In the genomic region with DNA sequence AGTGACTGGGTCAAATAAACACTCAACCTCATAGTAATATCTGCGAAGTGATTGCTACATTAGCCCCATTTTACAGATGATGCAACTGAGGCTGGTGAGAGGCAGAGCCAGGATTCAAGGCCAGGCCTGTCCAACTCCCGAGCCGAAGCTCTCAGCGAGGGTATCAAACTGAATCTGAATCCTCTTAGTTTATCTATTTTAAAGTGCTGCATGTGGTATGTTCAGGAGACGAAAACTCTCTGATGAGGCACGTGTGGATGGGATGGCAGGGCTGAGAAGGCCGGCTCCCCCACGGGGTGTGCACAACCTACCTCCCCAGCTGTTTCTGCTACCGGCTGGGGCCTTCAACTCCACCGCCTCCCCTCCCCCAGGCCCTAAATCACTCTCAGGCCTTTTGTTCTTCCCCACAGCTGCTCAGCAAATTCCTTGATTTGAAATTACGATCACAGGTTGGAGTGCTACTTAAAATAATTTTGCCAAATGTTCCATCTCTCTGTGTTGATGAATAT, we compare ENCODE assay signal across 10 cellular contexts.
DNase-seq lines count a peak whose midpoint lies in the region; TF ChIP-seq lines count a peak whose summit lies in the region.
"Had no signal": no experiment of that assay in that cellular context is flagged by ENCODE, and none has a peak within 500 bp of the region (broad histone marks: within the 10 kb centered on the region; RNA-seq: fewer than 3 reads in every experiment).

No MANE protein-coding gene starts in this region.

- no peaks in the 10 kb centered on the region for H3K9me3 Mint-ChIP-seq in activated naive CD8-positive, alpha-beta T cell (ENCODE audit: low read depth)
- H3K9me3 Mint-ChIP-seq: effector memory CD8-positive, alpha-beta T cell; T-cell had no signal

- TF ChIP-seq CTCF in C4-2B (conservative IDR thresholded peaks at IDR 0.05): no peak

- peaks cover 63% of the 10 kb centered on the region for H3K4me1 Mint-ChIP-seq in activated naive CD8-positive, alpha-beta T cell (ENCODE audit: low read depth)

- H3K4me3 ChIP-seq in HUES48 (ENCODE audit: low read depth, low read length) (0 out of 2 replicates have a peak overlapping the region, but pooled peaks have one; percentile 7), mucosa of stomach (ENCODE audit: low read length) (no peak overlapping the region)

- no peaks in the 10 kb centered on the region for H3K27me3 Mint-ChIP-seq in activated naive CD8-positive, alpha-beta T cell
- H3K27me3 Mint-ChIP-seq: effector memory CD8-positive, alpha-beta T cell; T-cell had no signal

- H3K27ac ChIP-seq in C4-2B (peak overlapping the region; percentile 100), HUES48 (ENCODE audit: low read depth, low read length) (peak overlapping the region; percentile 96)

- DNase-seq in stimulated activated CD4-positive, alpha-beta T cell treated with anti-CD3 and anti-CD28 coated beads, Interleukin-12 subunit alpha, Interleukin-12 subunit beta, amount 100 ng/mL, for 4 hours: no peak
- no peak for DNase-seq in OCI-M1 (lab: John Stamatoyannopoulos, UW)
- DNase-seq in effector CD8-positive, alpha-beta T cell (lab: John Stamatoyannopoulos, UW): no peak
- DNase-seq in OCI-M2 (lab: John Stamatoyannopoulos, UW; ENCODE audit: unreplicated experiment): no peak
- DNase-seq: effector memory CD8-positive, alpha-beta T cell; T-cell had no signal

- H3K9me3 ChIP-seq in HUES48 (ENCODE audit: control insufficient read depth, insufficient read depth, low read length) (no peaks in the 10 kb centered on the region), mucosa of stomach (ENCODE audit: control insufficient read depth, low read length) (no peaks in the 10 kb centered on the region)

- H3K27me3 ChIP-seq in HUES48 (ENCODE audit: control insufficient read depth, insufficient read depth, low read length) (no peaks in the 10 kb centered on the region), mucosa of stomach (ENCODE audit: control insufficient read depth, insufficient read depth, low read length) (no peaks in the 10 kb centered on the region)

- H3K9ac ChIP-seq in HUES48 (ENCODE audit: low read depth, low read length): peak overlapping the region; percentile 34; the same call in 1 of the 2 replicates
- H3K9ac ChIP-seq in mucosa of stomach (ENCODE audit: low read length): peak overlapping the region; percentile 7

- H3K4me1 ChIP-seq in HUES48 (ENCODE audit: control insufficient read depth, insufficient read depth, low read length): peaks cover 22% of the 10 kb centered on the region
- H3K4me1 ChIP-seq in mucosa of stomach (ENCODE audit: control insufficient read depth, insufficient read depth, low read length): peaks cover 81% of the 10 kb centered on the region

- H3K36me3 ChIP-seq in HUES48 (ENCODE audit: control insufficient read depth, insufficient read depth, low read length) (no peaks in the 10 kb centered on the region), mucosa of stomach (ENCODE audit: control insufficient read depth, insufficient read depth, low read length) (no peaks in the 10 kb centered on the region)

- no peak overlapping the region for H3K4me3 Mint-ChIP-seq in activated naive CD8-positive, alpha-beta T cell
- H3K4me3 Mint-ChIP-seq: effector memory CD8-positive, alpha-beta T cell; T-cell had no signal

- no peaks in the 10 kb centered on the region for H3K36me3 Mint-ChIP-seq in activated naive CD8-positive, alpha-beta T cell
- H3K36me3 Mint-ChIP-seq: T-cell had no signal

- peak overlapping the region; percentile 58 for H3K27ac Mint-ChIP-seq in activated naive CD8-positive, alpha-beta T cell
